In genomic region chr10:69639291-69640195, GRCh38 we compare ENCODE assay signal across 8 cellular contexts. TPM values are rescaled to one million over a fixed set of nuclear protein-coding genes. Genes with fewer than 3 reads are reported as not detected.
A peak's percentile ranks its signal among the peaks of the same experiment; 100 is the strongest.
DNase-seq lines count a peak whose midpoint lies in the region; ATAC-seq and TF ChIP-seq lines count a peak whose summit lies in the region.

No MANE protein-coding gene starts in this region.

- H3K27me3 ChIP-seq in heart right ventricle (peaks cover 0 to 37% (median 12%) of the 10 kb centered on the region in 7 donors), psoas muscle (ENCODE audit: insufficient read depth in 3 of 3, low read length in 2 of 3) (peaks cover 0 to 1% (median 0%) of the 10 kb centered on the region in 3 donors), vagina (no peaks in the 10 kb centered on the region)

- peak in 6 of 8 donors; percentile 32 to 75 (median 60) for ATAC-seq in heart right ventricle
- ATAC-seq in psoas muscle, result peak; percentile 63 to 81 (median 69)

- in situ Hi-C loops in Caki2 (cut with HindIII; ENCODE audit: low pct_unique_long_range_greater_than_20kb, low sequenced_read_pairs), result no loop called here

- peak; percentile 44 for DNase-seq in Caki2 (ENCODE audit: low read depth)
- peak in 41 of 76 experiments; percentile 2 to 53 (median 25) for DNase-seq in HUDEP-2 (lab: John Stamatoyannopoulos, UW; ENCODE audit: unreplicated experiment in 76 of 76)
- DNase-seq in SW480 (ENCODE audit: low spot score), result peak; percentile 69
- DNase-seq in activated naive CD8-positive, alpha-beta T cell treated with anti-CD3 and anti-CD28 coated beads, Interleukin-2, amount 50 U/mL, for 16 hours (ENCODE audit: low read depth, low spot score), result peak; percentile 51
- peak; percentile 36 to 64 for DNase-seq in heart right ventricle
- peak; percentile 41 to 67 for DNase-seq in psoas muscle
- no peak for DNase-seq in vagina (ENCODE audit: extremely low spot score in 2 of 2)
- no peak for DNase-seq in SHP77 treated with DMSO at 0.1 percent for 48 hours (lab: John Stamatoyannopoulos, UW)

- no peak for TF ChIP-seq POLR2A in vagina (IDR thresholded peaks at IDR 0.05)

- no peak overlapping the region for H3K4me3 ChIP-seq in heart right ventricle
- no peak overlapping the region for H3K4me3 ChIP-seq in psoas muscle
- no peak overlapping the region for H3K4me3 ChIP-seq in vagina

- H3K4me1 ChIP-seq in heart right ventricle (no peaks in the 10 kb centered on the region), psoas muscle (no peaks in the 10 kb centered on the region), vagina (peaks cover 9% of the 10 kb centered on the region)

- H3K9me3 ChIP-seq in heart right ventricle (no peaks in the 10 kb centered on the region), psoas muscle (no peaks in the 10 kb centered on the region), vagina (no peaks in the 10 kb centered on the region)

- H3K36me3 ChIP-seq in heart right ventricle (no peaks in the 10 kb centered on the region), psoas muscle (ENCODE audit: insufficient read depth in 1 of 2, low read depth in 1 of 2) (no peaks in the 10 kb centered on the region), vagina (no peaks in the 10 kb centered on the region)

- 43 to 45% methylated on average over 11 of the region's 11 CpGs for WGBS in heart right ventricle, 2 donors
- 44 to 55% (median 48%) methylated on average over 11 of the region's 11 CpGs for WGBS in psoas muscle, 3 donors

- TF ChIP-seq CTCF in heart right ventricle (IDR thresholded peaks at IDR 0.05), result peak; percentile 75 to 90 (median 87)
- TF ChIP-seq CTCF in psoas muscle (IDR thresholded peaks at IDR 0.05), result peak; percentile 81
- TF ChIP-seq CTCF in vagina (IDR thresholded peaks at IDR 0.05), result peak; percentile 58 to 86 (median 83)

- intact Hi-C loops in heart right ventricle (cut with DNase I) (loop anchor here (1.0 to 10.0 kb wide), 17 partner anchors 122 to 405 kb away; partner anchors contain the start of gene COL13A1 (in 1 of the 10)), psoas muscle (cut with DNase I) (loop anchor here (2.0 to 10.0 kb wide), 4 partner anchors 125 to 405 kb away; partner anchors contain the start of gene TACR2 (in 1 of the 2)), vagina (cut with DNase I) (loop anchor here (10.0 kb wide), 3 partner anchors 125 to 215 kb away; partner anchors contain the start of gene COL13A1)

- H3K27ac ChIP-seq in heart right ventricle (no peak overlapping the region), psoas muscle (no peak overlapping the region), vagina (no peak overlapping the region)

RNA-seq across cellular contexts. Expression of gene FAM241B, which starts 9.5 kb away (rescaled TPM):
- 14.2 and 21.6 TPM in 2 replicates for total RNA-seq in Caki2 (2014; rRNA removed; shearing (Covaris generic); ENCODE audit: low replicate concordance)
- 1 to 10 TPM; 1.4 to 9.0 (median 5.2) TPM for total RNA-seq in heart right ventricle
- polyA plus RNA-seq in heart right ventricle, result 1 to 10 TPM; 2.8 to 3.7 TPM
- 1 to 10 TPM; 1.1 to 6.2 (median 1.7) TPM for total RNA-seq in psoas muscle
- polyA plus RNA-seq in psoas muscle, result 1 to 10 TPM; 2.8 to 5.9 (median 3.2) TPM
- total RNA-seq in vagina, result 0.98 TPM

Comparison
In these comparisons a context has a peak if more than half of its experiments do, and no peak if none do; other contexts are left out.
1. DNase-seq: peak in Caki2 (single experiment), HUDEP-2 (41 of 76), SW480 (single experiment), activated naive CD8-positive, alpha-beta T cell treated with anti-CD3 and anti-CD28 coated beads, Interleukin-2, amount 50 U/mL, for 16 hours (single experiment), heart right ventricle (2 of 2) and psoas muscle (2 of 2); none in vagina (0 of 2) and SHP77 treated with DMSO at 0.1 percent for 48 hours (single experiment).
2. Peak in every context shown above with its lines, with median percentiles within 50 percentile points of each other: CTCF ChIP-seq.